Comparison of ENCODE assay signal across 8 cellular contexts in genomic region chr10:38402442-38403346, GRCh38.
DNase-seq lines count a peak whose midpoint lies in the region; ATAC-seq, FAIRE-seq and TF ChIP-seq lines count a peak whose summit lies in the region.
"Not testable (repeated sequence)": the region's sequence is repeated elsewhere in the genome, so short reads cannot be mapped to it uniquely, and the experiment has no call there.

No MANE protein-coding gene starts in this region.

- H3K4me3 ChIP-seq in kidney (ENCODE audit: low read length in 2 of 2): peak overlapping the region; percentile 64 to 79

- in situ Hi-C loops in T47D (cut with HindIII; ENCODE audit: low pct_unique_long_range_greater_than_20kb, low sequenced_read_pairs): not testable (repeated sequence)

- FAIRE-seq in kidney (lab: Jason Lieb, UNC): not testable (repeated sequence)

- TF ChIP-seq CTCF in WTC11 (IDR thresholded peaks at IDR 0.05); kidney (IDR thresholded peaks at IDR 0.05; ENCODE audit: borderline replicate concordance, extremely low read depth, insufficient read depth): not testable (repeated sequence)

- H3K4me3 Mint-ChIP-seq in WTC11: peak overlapping the region; percentile 64

- intact Hi-C loops in kidney (cut with DNase I): not testable (repeated sequence)

- H3K9me3 Mint-ChIP-seq in WTC11: not testable (repeated sequence)

- not testable (repeated sequence) for H3K9me3 ChIP-seq in kidney (ENCODE audit: control insufficient read depth in 1 of 2, low read length in 2 of 2)

- H3K4me1 Mint-ChIP-seq in WTC11: not testable (repeated sequence)

- POLR2A ChIA-PET in WTC11 (lab: Charles Lee): not testable (repeated sequence)

- H3K36me3 Mint-ChIP-seq in WTC11: not testable (repeated sequence)

- H3K9ac ChIP-seq in kidney (ENCODE audit: low read length in 2 of 2): peak overlapping the region; percentile 41 to 84

- ATAC-seq in GM19023 (IDR thresholded peaks at IDR 0.05; ENCODE audit: unreplicated experiment) (peak; percentile 96), HG03135 (IDR thresholded peaks at IDR 0.05; ENCODE audit: unreplicated experiment) (peak; percentile 100), WTC11 (peak; percentile 86)

- not testable (repeated sequence) for H3K27me3 Mint-ChIP-seq in WTC11 (ENCODE audit: low read depth)

- H3K27ac Mint-ChIP-seq in WTC11: not testable (repeated sequence)

- not testable (repeated sequence) for H3K36me3 ChIP-seq in kidney (ENCODE audit: control insufficient read depth in 1 of 2, insufficient read depth in 2 of 2, low read length in 2 of 2)

- DNase-seq in AG20443 (ENCODE audit: low spot score) (peak; percentile 72), NCI-H2227 (lab: John Stamatoyannopoulos, UW; ENCODE audit: unreplicated experiment) (peak; percentile 92), WTC11 (ENCODE audit: low spot score) (peak; percentile 30), T47D (ENCODE audit: low read depth in 1 of 2, low spot score in 1 of 2) (peak; percentile 97), kidney (peak; percentile 99)
- peak; percentile 83 to 84 for DNase-seq in stimulated activated CD4-positive, alpha-beta T cell treated with anti-CD3 and anti-CD28 coated beads, Interleukin-15, amount 100 ng/mL, for 1 hour (ENCODE audit: low read depth in 1 of 2, low spot score in 1 of 2)

- peak overlapping the region; percentile 75 to 89 for H3K27ac ChIP-seq in kidney (ENCODE audit: low read depth in 2 of 2, low read length in 2 of 2)

- CTCF ChIA-PET in WTC11 (lab: Charles Lee): not testable (repeated sequence)

- H3K4me1 ChIP-seq in kidney (ENCODE audit: control insufficient read depth in 1 of 2, insufficient read depth in 1 of 2, low read depth in 1 of 2, low read length in 2 of 2): not testable (repeated sequence)

Comparison
In these comparisons a context has a peak if more than half of its experiments do, and no peak if none do; other contexts are left out.
1. Peak in every context shown above with its lines: DNase-seq, ATAC-seq, H3K4me3 ChIP-seq and H3K27ac ChIP-seq.
2. DNase-seq: peak in every context shown above with its lines; median percentile 99 in kidney; 97 in T47D; 92 in NCI-H2227; 84 in stimulated activated CD4-positive, alpha-beta T cell treated with anti-CD3 and anti-CD28 coated beads, Interleukin-15, amount 100 ng/mL, for 1 hour; 72 in AG20443; 30 in WTC11.